ENCODE assay signal across 8 cellular contexts in genomic region chr6:87078983-87079616, GRCh38. TPM values are rescaled to one million over a fixed set of nuclear protein-coding genes. Genes with fewer than 3 reads are reported as not detected.
A peak's percentile ranks its signal among the peaks of the same experiment; 100 is the strongest.
DNase-seq lines count a peak whose midpoint lies in the region; TF ChIP-seq lines count a peak whose summit lies in the region.

No MANE protein-coding gene starts in this region.

- H3K36me3 ChIP-seq in kidney epithelial cell (ENCODE audit: control insufficient read depth, insufficient read depth, low read length): no peaks in the 10 kb centered on the region

- peak; percentile 100 for TF ChIP-seq CTCF in GM12872 (IDR thresholded peaks at IDR 0.05; ENCODE audit: insufficient read depth, low read depth, low read length)
- TF ChIP-seq CTCF in HFF-Myc (IDR thresholded peaks at IDR 0.05; ENCODE audit: low read depth, low read length, missing control alignments): peak; percentile 99
- peak; percentile 71 for TF ChIP-seq CTCF in VCaP (conservative IDR thresholded peaks at IDR 0.05)
- peak; percentile 98 for TF ChIP-seq CTCF in kidney epithelial cell (IDR thresholded peaks at IDR 0.05; ENCODE audit: insufficient read depth, low read length, poor library complexity, severe bottlenecking)

- H3K4me3 ChIP-seq in HFF-Myc (replicated peaks; ENCODE audit: low read depth, low read length) (no peak overlapping the region), kidney epithelial cell (ENCODE audit: low read depth, low read length) (no peak overlapping the region)

- H3K27ac ChIP-seq in VCaP: no peak overlapping the region

- in situ Hi-C loops in T47D (cut with HindIII; ENCODE audit: low pct_unique_long_range_greater_than_20kb, low sequenced_read_pairs): no loop called here

- peak; percentile 39 for DNase-seq in HFF-Myc (ENCODE audit: extremely low read depth, low read depth)
- DNase-seq in NCI-H146 treated with DMSO at 0.1 percent for 48 hours (lab: John Stamatoyannopoulos, UW; ENCODE audit: unreplicated experiment): peak; percentile 38
- DNase-seq in T47D (ENCODE audit: low read depth in 1 of 2, low spot score in 1 of 2): peak; percentile 12 to 69
- peak; percentile 34 for DNase-seq in kidney epithelial cell (ENCODE audit: low read depth)
- peak; percentile 67 to 72 for DNase-seq in stimulated activated CD4-positive, alpha-beta T cell treated with anti-CD3 and anti-CD28 coated beads, Interleukin-2, amount 100 ng/mL, for 24 hours
- no peak for DNase-seq in GDM1 (lab: John Stamatoyannopoulos, UW)

- H3K27me3 ChIP-seq in kidney epithelial cell (ENCODE audit: control insufficient read depth, insufficient read depth, low read length): no peaks in the 10 kb centered on the region

RNA-seq across cellular contexts. Expression of gene CGA, which starts 15.8 kb away (rescaled TPM):
- not detected in 2 replicates for total RNA-seq in kidney epithelial cell
